20 cellular contexts compared by ENCODE assay signal in genomic region chr5:9239071-9239470, GRCh38.
A peak's percentile ranks its signal among the peaks of the same experiment; 100 is the strongest.
DNase-seq lines count a peak whose midpoint lies in the region; FAIRE-seq and TF ChIP-seq lines count a peak whose summit lies in the region.
"Had no signal": no experiment of that assay in that cellular context is flagged by ENCODE, and none has a peak within 500 bp of the region (broad histone marks: within the 10 kb centered on the region; RNA-seq: fewer than 3 reads in every experiment).

No MANE protein-coding gene starts in this region.

- H3K9ac ChIP-seq in astrocyte (ENCODE audit: low read length), result no peak overlapping the region

- DNase-seq in A172 (ENCODE audit: low spot score) (peak; percentile 4), HTR-8/SVneo (ENCODE audit: insufficient read length, low spot score) (no peak), astrocyte (ENCODE audit: low read depth) (peak; percentile 59), iris pigment epithelial cell (ENCODE audit: low read depth) (peak; percentile 61), GM12892 (ENCODE audit: insufficient read length) (no peak), NCI-H2029 (lab: John Stamatoyannopoulos, UW) (no peak), erythroblast (lab: John Stamatoyannopoulos, UW) (no peak)
- no peak for DNase-seq in activated naive CD4-positive, alpha-beta T cell (lab: John Stamatoyannopoulos, UW)
- DNase-seq: 8988T; amygdala; CD4-positive, CD25-positive, alpha-beta regulatory T cell; colonic mucosa; esophagus squamous epithelium; KG1; NCI-H2171; Right ventricle myocardium superior had no signal

- no peak overlapping the region for H3K4me3 ChIP-seq in astrocyte (ENCODE audit: insufficient read depth, low read depth, low read length)
- H3K4me3 ChIP-seq: colonic mucosa, esophagus squamous epithelium, prostate gland had no signal

- H3K4me2 ChIP-seq in astrocyte (ENCODE audit: low read length), result no peak overlapping the region

- H3K4me3 Mint-ChIP-seq in astrocyte (ENCODE audit: unreplicated experiment), result no peak overlapping the region
- H3K4me3 Mint-ChIP-seq: CD4-positive, CD25-positive, alpha-beta regulatory T cell; stimulated activated naive CD8-positive, alpha-beta T cell treated with anti-CD3 and anti-CD28 coated beads, Interleukin-15, Interleukin-2, amounts not matched to agents 100 ng/mL and 50 ng/mL, for 24 hours had no signal

- no peaks in the 10 kb centered on the region for H3K79me2 ChIP-seq in astrocyte (ENCODE audit: insufficient read depth, low read length)

- H3K36me3 Mint-ChIP-seq in astrocyte (ENCODE audit: low read depth, unreplicated experiment), result no peaks in the 10 kb centered on the region
- H3K36me3 Mint-ChIP-seq: CD4-positive, CD25-positive, alpha-beta regulatory T cell had no signal

- H4K20me1 ChIP-seq in astrocyte (ENCODE audit: insufficient read depth, low read length), result no peaks in the 10 kb centered on the region

- H3K9me3 ChIP-seq in astrocyte (ENCODE audit: insufficient read depth, low read depth, low read length), result no peaks in the 10 kb centered on the region
- H3K9me3 ChIP-seq: colonic mucosa, esophagus squamous epithelium, prostate gland had no signal

- peak; percentile 42 for FAIRE-seq in HTR-8/SVneo (lab: Jason Lieb, UNC)
- FAIRE-seq in astrocyte (lab: Jason Lieb, UNC), result peak; percentile 93
- FAIRE-seq in GM12892 (lab: Jason Lieb, UNC), result no peak

- no peak overlapping the region for H3K27ac ChIP-seq in astrocyte (ENCODE audit: low read depth, low read length)
- H3K27ac ChIP-seq: colonic mucosa, esophagus squamous epithelium, HL-60, prostate gland had no signal

- no peaks in the 10 kb centered on the region for H3K27me3 ChIP-seq in astrocyte (ENCODE audit: insufficient read depth, low read length)
- H3K27me3 ChIP-seq: colonic mucosa, esophagus squamous epithelium had no signal

- TF ChIP-seq CTCF in astrocyte (IDR thresholded peaks at IDR 0.05; ENCODE audit: insufficient read depth, low read depth, low read length), result no peak

- no peak overlapping the region for H2AFZ ChIP-seq in astrocyte (ENCODE audit: low read depth, low read length)

- no peaks in the 10 kb centered on the region for H3K4me1 ChIP-seq in astrocyte (ENCODE audit: insufficient read depth, low read length)
- H3K4me1 ChIP-seq: colonic mucosa, esophagus squamous epithelium, prostate gland had no signal

- TF ChIP-seq POLR2A in GM12892 (IDR thresholded peaks at IDR 0.05; ENCODE audit: low read depth, low read length) (no peak), erythroblast (IDR thresholded peaks at IDR 0.05; ENCODE audit: low read length) (no peak)

- H3K4me1 Mint-ChIP-seq in astrocyte (ENCODE audit: low read depth, unreplicated experiment), result peaks cover 10% of the 10 kb centered on the region
- H3K4me1 Mint-ChIP-seq: CD4-positive, CD25-positive, alpha-beta regulatory T cell had no signal

- H3K27ac Mint-ChIP-seq in astrocyte (ENCODE audit: unreplicated experiment), result no peak overlapping the region
- H3K27ac Mint-ChIP-seq: activated T-helper 2 cell treated with anti-CD3 and anti-CD28 coated beads, Interferon-gamma antibody, Interleukin-2, Interleukin-4, amounts not matched to agents 10 μg/mL and 5 μg/mL and 100 μg/mL, durations not matched to agents 14 hours and 24 hours and 36 hours; CD4-positive, CD25-positive, alpha-beta regulatory T cell; stimulated activated naive CD8-positive, alpha-beta T cell treated with anti-CD3 and anti-CD28 coated beads, Interleukin-15, Interleukin-2, amounts not matched to agents 100 ng/mL and 50 ng/mL, for 24 hours had no signal

- no peaks in the 10 kb centered on the region for H3K9me3 Mint-ChIP-seq in astrocyte (ENCODE audit: unreplicated experiment)
- H3K9me3 Mint-ChIP-seq: activated T-helper 2 cell treated with anti-CD3 and anti-CD28 coated beads, Interferon-gamma antibody, Interleukin-2, Interleukin-4, amounts not matched to agents 10 μg/mL and 5 μg/mL and 100 μg/mL, durations not matched to agents 14 hours and 24 hours and 36 hours; stimulated activated naive CD8-positive, alpha-beta T cell treated with anti-CD3 and anti-CD28 coated beads, Interleukin-15, Interleukin-2, amounts not matched to agents 100 ng/mL and 50 ng/mL, for 24 hours had no signal

- H3K36me3 ChIP-seq in astrocyte (ENCODE audit: insufficient read depth, low read length), result no peaks in the 10 kb centered on the region
- H3K36me3 ChIP-seq: colonic mucosa, esophagus squamous epithelium, prostate gland had no signal

- H3K27me3 Mint-ChIP-seq in astrocyte (ENCODE audit: low read depth, unreplicated experiment), result no peaks in the 10 kb centered on the region
- H3K27me3 Mint-ChIP-seq: CD4-positive, CD25-positive, alpha-beta regulatory T cell; stimulated activated naive CD8-positive, alpha-beta T cell treated with anti-CD3 and anti-CD28 coated beads, Interleukin-15, Interleukin-2, amounts not matched to agents 100 ng/mL and 50 ng/mL, for 24 hours had no signal

Comparison
In these comparisons a context has a peak if more than half of its experiments do, and no peak if none do; other contexts are left out.
1. DNase-seq: peak in A172 (single experiment), astrocyte (single experiment) and iris pigment epithelial cell (single experiment); none in HTR-8/SVneo (single experiment), GM12892 (single experiment), activated naive CD4-positive, alpha-beta T cell (0 of 4), NCI-H2029 (single experiment) and erythroblast (0 of 2).